16 cellular contexts compared by ENCODE assay signal in genomic region chr15:66772604-66772966, GRCh38.
DNase-seq lines count a peak whose midpoint lies in the region; ATAC-seq, FAIRE-seq and TF ChIP-seq lines count a peak whose summit lies in the region.
"Had no signal": no experiment of that assay in that cellular context is flagged by ENCODE, and none has a peak within 500 bp of the region (broad histone marks: within the 10 kb centered on the region; RNA-seq: fewer than 3 reads in every experiment).

No MANE protein-coding gene starts in this region.

- intact Hi-C loops in Calu3 (cut with micrococcal nuclease; ENCODE audit: unreplicated experiment), result loop anchor here (5.0 kb wide), 3 partner anchors 50 to 170 kb away; no protein-coding TSS in a partner anchor
- intact Hi-C loops in colonic mucosa (cut with DNase I), result loop anchor here (2.0 kb wide), 1 partner anchor 150 kb away; no protein-coding TSS in a partner anchor
- intact Hi-C loops in lower lobe of right lung (cut with DNase I), result loop anchor here (10.0 kb wide), 1 partner anchor 168 kb away; no protein-coding TSS in a partner anchor

- CTCF ChIA-PET in Calu3 (lab: Charles Lee), result interaction anchor here (0.7 to 6.6 kb wide), 7 partner anchors 9 to 79 kb away, joined by 3 to 35 read pairs (median 4); partner anchors contain the start of gene SMAD6

- H3K4me3 ChIP-seq in colonic mucosa (no peak overlapping the region), lower lobe of right lung (no peak overlapping the region), small intestine (ENCODE audit: low read depth in 1 of 2, low read length in 2 of 2) (no peak overlapping the region)
- H3K4me3 ChIP-seq: GM23338 had no signal

- ATAC-seq in lower lobe of right lung, result no peak
- ATAC-seq in HG03565 (IDR thresholded peaks at IDR 0.05; ENCODE audit: unreplicated experiment), result no peak
- ATAC-seq: CD8-positive, alpha-beta T cell; GM23338; natural killer cell; WTC11 had no signal

- BruUV-seq in Calu3 (replicated peaks; lab: Mats Ljungman, UMichigan), result no TSS peak

- H3K27ac ChIP-seq in colonic mucosa (peak overlapping the region; percentile 52), lower lobe of right lung (peak overlapping the region; percentile 44), small intestine (ENCODE audit: low read depth in 1 of 2, low read length in 1 of 2) (peak overlapping the region; percentile 68 to 80)

- DNase-seq in Calu3 (no peak), colonic mucosa (peak; percentile 42), lower lobe of right lung (no peak), small intestine (peak; percentile 85), HCEC 1CT (no peak), NCI-H146 treated with DMSO at 0.1 percent for 48 hours (lab: John Stamatoyannopoulos, UW; ENCODE audit: unreplicated experiment) (no peak), OCI-M2 (lab: John Stamatoyannopoulos, UW; ENCODE audit: unreplicated experiment) (no peak)
- DNase-seq: amygdala; CD8-positive, alpha-beta T cell; natural killer cell; stimulated activated CD4-positive, alpha-beta T cell treated with anti-CD3 and anti-CD28 coated beads, Interleukin-2, amount 100 ng/mL, for 48 hours; stimulated activated CD8-positive, alpha-beta memory T cell treated with anti-CD3 and anti-CD28 coated beads, Interleukin-4, amount 100 ng/mL, for 48 hours had no signal

- no peak for FAIRE-seq in small intestine (lab: Jason Lieb, UNC)

- H3K36me3 ChIP-seq in colonic mucosa (no peaks in the 10 kb centered on the region), lower lobe of right lung (no peaks in the 10 kb centered on the region), small intestine (ENCODE audit: control insufficient read depth in 2 of 2, insufficient read depth in 2 of 2, low read length in 2 of 2) (no peaks in the 10 kb centered on the region)

- H3K27me3 ChIP-seq in colonic mucosa (no peaks in the 10 kb centered on the region), lower lobe of right lung (ENCODE audit: low read depth) (no peaks in the 10 kb centered on the region), small intestine (ENCODE audit: control insufficient read depth in 2 of 2, insufficient read depth in 2 of 2, low read length in 2 of 2) (no peaks in the 10 kb centered on the region)

- H3K4me3 Mint-ChIP-seq in Calu3 (ENCODE audit: low read depth, unreplicated experiment), result peak overlapping the region; percentile 23
- H3K4me3 Mint-ChIP-seq: CD8-positive, alpha-beta T cell; dendritic cell treated with granulocyte-macrophage colony-stimulating factor and Interleukin-4, amounts not matched to agents 40 ng/mL and 50 ng/mL, for 4 days; GM23338; natural killer cell; WTC11 had no signal

- no peaks in the 10 kb centered on the region for H3K27me3 Mint-ChIP-seq in Calu3 (ENCODE audit: unreplicated experiment)
- H3K27me3 Mint-ChIP-seq: dendritic cell treated with granulocyte-macrophage colony-stimulating factor and Interleukin-4, amounts not matched to agents 40 ng/mL and 50 ng/mL, for 4 days had no signal

- H3K9me3 ChIP-seq in colonic mucosa, result no peaks in the 10 kb centered on the region
- no peaks in the 10 kb centered on the region for H3K9me3 ChIP-seq in lower lobe of right lung
- no peaks in the 10 kb centered on the region for H3K9me3 ChIP-seq in small intestine (ENCODE audit: control insufficient read depth, low read depth)

- peaks cover 91% of the 10 kb centered on the region for H3K4me1 Mint-ChIP-seq in Calu3 (ENCODE audit: low read depth, unreplicated experiment)
- H3K4me1 Mint-ChIP-seq: natural killer cell had no signal

- peak overlapping the region in 1 of 2 donors; percentile 59 for H3K9ac ChIP-seq in colonic mucosa (ENCODE audit: low read depth in 2 of 2, low read length in 2 of 2)

- H3K9me3 Mint-ChIP-seq in Calu3 (ENCODE audit: low read depth, unreplicated experiment), result no peaks in the 10 kb centered on the region
- H3K9me3 Mint-ChIP-seq: CD8-positive, alpha-beta T cell; dendritic cell treated with granulocyte-macrophage colony-stimulating factor and Interleukin-4, amounts not matched to agents 40 ng/mL and 50 ng/mL, for 4 days; GM23338; natural killer cell; WTC11 had no signal

- H3K4me1 ChIP-seq in colonic mucosa, result peaks cover 19% of the 10 kb centered on the region
- peaks cover 63% of the 10 kb centered on the region for H3K4me1 ChIP-seq in lower lobe of right lung
- peaks cover 8 to 18% of the 10 kb centered on the region in 2 donors for H3K4me1 ChIP-seq in small intestine (ENCODE audit: control insufficient read depth in 2 of 2, insufficient read depth in 1 of 2, low read depth in 1 of 2, low read length in 1 of 2)

- TF ChIP-seq CTCF in Calu3 (IDR thresholded peaks at IDR 0.05; ENCODE audit: unreplicated experiment) (no peak), colonic mucosa (IDR thresholded peaks at IDR 0.05) (no peak), lower lobe of right lung (IDR thresholded peaks at IDR 0.05) (no peak)

- peak overlapping the region; percentile 76 for H3K27ac Mint-ChIP-seq in Calu3 (ENCODE audit: unreplicated experiment)
- H3K27ac Mint-ChIP-seq: CD8-positive, alpha-beta T cell; dendritic cell treated with granulocyte-macrophage colony-stimulating factor and Interleukin-4, amounts not matched to agents 40 ng/mL and 50 ng/mL, for 4 days; GM23338; natural killer cell had no signal

- H3K36me3 Mint-ChIP-seq in Calu3 (ENCODE audit: insufficient read depth, unreplicated experiment), result peaks cover 53% of the 10 kb centered on the region
- H3K36me3 Mint-ChIP-seq: CD8-positive, alpha-beta T cell; natural killer cell; WTC11 had no signal

- WGBS in small intestine, 3 donors, result 19 to 55% (median 32%) methylated on average over 4 of the region's 4 CpGs

Comparison
In these comparisons a context has a peak if more than half of its experiments do, and no peak if none do; other contexts are left out.
1. DNase-seq: peak in colonic mucosa (single experiment) and small intestine (single experiment); none in Calu3 (single experiment), lower lobe of right lung (single experiment), HCEC 1CT (single experiment), NCI-H146 treated with DMSO at 0.1 percent for 48 hours (single experiment) and OCI-M2 (single experiment).
2. Peak in every context shown above with its lines, with median percentiles within 50 percentile points of each other: H3K27ac ChIP-seq.